In the genomic region with DNA sequence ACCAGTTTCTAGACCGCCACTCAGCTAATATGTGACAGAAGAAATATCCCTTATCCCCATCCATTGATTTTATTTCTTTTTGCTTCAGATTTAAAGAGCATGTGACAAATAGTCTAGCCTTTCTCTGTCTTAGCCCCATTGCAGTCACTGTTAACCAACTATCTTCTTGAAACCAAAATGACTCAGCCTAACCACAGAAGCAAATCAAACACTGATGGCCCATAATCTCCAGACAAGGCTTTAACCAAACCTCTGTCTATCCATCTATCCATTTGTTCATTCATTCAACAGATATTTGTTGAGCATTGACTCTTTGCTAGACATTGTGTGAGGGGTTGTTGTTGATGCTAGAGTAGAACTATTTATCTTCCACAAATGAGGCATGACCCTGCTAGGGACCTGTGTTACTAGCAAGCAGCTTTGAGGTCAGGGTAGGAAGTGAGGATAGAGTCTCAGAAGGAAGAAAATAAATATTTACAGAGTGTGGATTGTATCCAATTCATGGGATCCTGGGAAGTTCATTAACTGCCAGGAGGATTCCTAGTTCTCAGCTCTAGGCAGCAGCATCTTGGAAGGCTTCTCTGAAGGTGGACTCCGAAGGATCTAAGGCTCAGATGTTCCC, we compare ENCODE assay signal across 9 cellular contexts. TPM values are rescaled to one million over a fixed set of nuclear protein-coding genes. Genes with fewer than 3 reads are reported as not detected.
A peak's percentile ranks its signal among the peaks of the same experiment; 100 is the strongest.
DNase-seq lines count a peak whose midpoint lies in the region; ATAC-seq and TF ChIP-seq lines count a peak whose summit lies in the region.
"Had no signal": no experiment of that assay in that cellular context is flagged by ENCODE, and none has a peak within 500 bp of the region (broad histone marks: within the 10 kb centered on the region; RNA-seq: fewer than 3 reads in every experiment).

No MANE protein-coding gene starts in this region.

- TF ChIP-seq CTCF in SK-N-SH (IDR thresholded peaks at IDR 0.05) (no peak), psoas muscle (IDR thresholded peaks at IDR 0.05) (no peak), stomach (IDR thresholded peaks at IDR 0.05) (no peak)

- H3K9ac ChIP-seq in SK-N-SH: no peak overlapping the region

- H3K9me3 Mint-ChIP-seq in activated T-cell treated with anti-CD3 and anti-CD28 coated beads, Interleukin-2, amount 50 U/mL, for 4 hours: no peaks in the 10 kb centered on the region
- H3K9me3 Mint-ChIP-seq in stimulated activated memory B cell treated with anti-CD40 and anti-IgM and Interleukin-4, amounts not matched to agents 10 μg/mL and 1 μg/mL and 100 μg/mL, for 72 hours: no peaks in the 10 kb centered on the region

- WGBS in SK-N-SH (ENCODE audit: low lambda C conversion rate): 73% methylated on average over 2 of the region's 2 CpGs
- 77 to 94% (median 90%) methylated on average over 2 of the region's 2 CpGs for WGBS in psoas muscle, 3 donors
- WGBS in stomach, 5 donors: 74 to 91% (median 84%) methylated on average over 2 of the region's 2 CpGs

- no peak overlapping the region for H3K4me3 ChIP-seq in SK-N-SH (ENCODE audit: low read depth in 2 of 2, low read length in 1 of 2)
- no peak overlapping the region for H3K4me3 ChIP-seq in psoas muscle
- no peak overlapping the region for H3K4me3 ChIP-seq in stomach
- H3K4me3 ChIP-seq: SK-N-MC had no signal

- H4K20me1 ChIP-seq in SK-N-SH (ENCODE audit: insufficient read depth): no peaks in the 10 kb centered on the region

- H3K27ac ChIP-seq in SK-N-SH (ENCODE audit: low read depth in 2 of 2, low read length in 1 of 2) (peak overlapping the region in 1 of 2 experiments; percentile 62; a peak in 3 of 4 replicates), psoas muscle (no peak overlapping the region), stomach (no peak overlapping the region)
- H3K27ac ChIP-seq: SK-N-MC had no signal

- TF ChIP-seq POLR2A in stomach (IDR thresholded peaks at IDR 0.05): no peak

- no peak for DNase-seq in activated T-cell treated with anti-CD3 and anti-CD28 coated beads, Interleukin-2, amount 50 U/mL, for 4 hours
- no peak for DNase-seq in activated T-cell treated with anti-CD3 and anti-CD28 coated beads, Interleukin-2, amount 50 U/mL, for 1 hour
- DNase-seq in SK-N-SH (no peak), psoas muscle (no peak), stomach (no peak), sciatic nerve (ENCODE audit: low spot score) (no peak)

- no peaks in the 10 kb centered on the region for H3K27me3 Mint-ChIP-seq in activated T-cell treated with anti-CD3 and anti-CD28 coated beads, Interleukin-2, amount 50 U/mL, for 4 hours (ENCODE audit: low read depth)
- H3K27me3 Mint-ChIP-seq in stimulated activated memory B cell treated with anti-CD40 and anti-IgM and Interleukin-4, amounts not matched to agents 10 μg/mL and 1 μg/mL and 100 μg/mL, for 72 hours: no peaks in the 10 kb centered on the region

- H3K36me3 ChIP-seq in SK-N-SH (replicated peaks in 1 of 2; ENCODE audit: control insufficient read depth in 1 of 2, insufficient read depth in 2 of 2, low read length in 1 of 2): no peaks in the 10 kb centered on the region
- H3K36me3 ChIP-seq in psoas muscle (ENCODE audit: insufficient read depth in 1 of 2, low read depth in 1 of 2): peaks cover 0 to 12% of the 10 kb centered on the region in 2 donors
- H3K36me3 ChIP-seq in stomach: peaks cover 0 to 33% (median 20%) of the 10 kb centered on the region in 4 donors

- intact Hi-C loops in psoas muscle (cut with DNase I): no loop called here
- intact Hi-C loops in stomach (cut with DNase I; ENCODE audit: low total_unique reads): no loop called here
- intact Hi-C loops in sciatic nerve (cut with DNase I): no loop called here

- peak overlapping the region; percentile 11 for H3K4me3 Mint-ChIP-seq in activated T-cell treated with anti-CD3 and anti-CD28 coated beads, Interleukin-2, amount 50 U/mL, for 4 hours
- H3K4me3 Mint-ChIP-seq in stimulated activated memory B cell treated with anti-CD40 and anti-IgM and Interleukin-4, amounts not matched to agents 10 μg/mL and 1 μg/mL and 100 μg/mL, for 72 hours: no peak overlapping the region

- CTCF ChIA-PET in SK-N-SH (lab: Yijun Ruan, JAX): no interaction called here

- H3K36me3 Mint-ChIP-seq in activated T-cell treated with anti-CD3 and anti-CD28 coated beads, Interleukin-2, amount 50 U/mL, for 4 hours (ENCODE audit: insufficient read depth): peaks cover 14% of the 10 kb centered on the region
- H3K36me3 Mint-ChIP-seq in stimulated activated memory B cell treated with anti-CD40 and anti-IgM and Interleukin-4, amounts not matched to agents 10 μg/mL and 1 μg/mL and 100 μg/mL, for 72 hours: peaks cover 31% of the 10 kb centered on the region

- peaks cover 17% of the 10 kb centered on the region for H3F3A ChIP-seq in SK-N-SH (replicated peaks; ENCODE audit: insufficient read depth)

- H3K9me3 ChIP-seq in SK-N-SH (no peaks in the 10 kb centered on the region), psoas muscle (peaks cover 5% of the 10 kb centered on the region), stomach (peaks cover 0 to 15% (median 7%) of the 10 kb centered on the region in 4 donors)

- H3K27ac Mint-ChIP-seq in stimulated activated memory B cell treated with anti-CD40 and anti-IgM and Interleukin-4, amounts not matched to agents 10 μg/mL and 1 μg/mL and 100 μg/mL, for 72 hours: peak overlapping the region; percentile 54

- peak; percentile 71 to 89 for ATAC-seq in activated T-cell treated with anti-CD3 and anti-CD28 coated beads, Interleukin-2, amount 50 U/mL, for 4 hours
- peak; percentile 96 for ATAC-seq in HG02885 (IDR thresholded peaks at IDR 0.05; ENCODE audit: poor library complexity, unreplicated experiment)
- ATAC-seq in stimulated activated memory B cell treated with anti-CD40 and anti-IgM and Interleukin-4, amounts not matched to agents 10 μg/mL and 1 μg/mL and 100 μg/mL, for 72 hours: peak; percentile 59
- no peak for ATAC-seq in psoas muscle
- ATAC-seq in sciatic nerve: no peak

- no peak overlapping the region for H2AFZ ChIP-seq in SK-N-SH (ENCODE audit: low read depth)

- POLR2A ChIA-PET in SK-N-SH (lab: Yijun Ruan, JAX): no interaction called here

- TF ChIP-seq EP300 in SK-N-SH (IDR thresholded peaks at IDR 0.05; ENCODE audit: borderline replicate concordance in 1 of 2, low read depth in 1 of 2, low read length in 1 of 2) (no peak), stomach (IDR thresholded peaks at IDR 0.05) (no peak)

- no peaks in the 10 kb centered on the region for H3K27me3 ChIP-seq in SK-N-SH (ENCODE audit: insufficient read depth)
- H3K27me3 ChIP-seq in psoas muscle (ENCODE audit: insufficient read depth in 3 of 3, low read length in 2 of 3): no peaks in the 10 kb centered on the region
- H3K27me3 ChIP-seq in stomach: no peaks in the 10 kb centered on the region

- no peaks in the 10 kb centered on the region for H3K4me1 ChIP-seq in SK-N-SH (ENCODE audit: control insufficient read depth in 1 of 2, insufficient read depth in 2 of 2, low read depth in 1 of 2, low read length in 1 of 2)
- no peaks in the 10 kb centered on the region for H3K4me1 ChIP-seq in psoas muscle
- H3K4me1 ChIP-seq in stomach: no peaks in the 10 kb centered on the region

- TF ChIP-seq RAD21 in SK-N-SH (IDR thresholded peaks at IDR 0.05; ENCODE audit: low read length): no peak

- H3K9me2 ChIP-seq in SK-N-SH: no peaks in the 10 kb centered on the region

- peak overlapping the region; percentile 29; the same call in 1 of the 2 replicates for H3K4me2 ChIP-seq in SK-N-SH

- H3K4me1 Mint-ChIP-seq in activated T-cell treated with anti-CD3 and anti-CD28 coated beads, Interleukin-2, amount 50 U/mL, for 4 hours (ENCODE audit: low read depth): peaks cover 10% of the 10 kb centered on the region
- H3K4me1 Mint-ChIP-seq in stimulated activated memory B cell treated with anti-CD40 and anti-IgM and Interleukin-4, amounts not matched to agents 10 μg/mL and 1 μg/mL and 100 μg/mL, for 72 hours: no peaks in the 10 kb centered on the region

- H3K79me2 ChIP-seq in SK-N-SH (ENCODE audit: insufficient read depth): no peaks in the 10 kb centered on the region

RNA-seq across cellular contexts. Expression of a gene that starts 22.5 kb away (rescaled TPM):
- total RNA-seq in activated T-cell treated with anti-CD3 and anti-CD28 coated beads, Interleukin-2, amount 50 U/mL, for 4 hours: 10 to 100 TPM; 25.3 to 28.7 (median 26.5) TPM
- 32.5 and 44.9 TPM in 2 replicates for polyA plus RNA-seq in SK-N-SH (2012; rRNA removed)
- 56.7 and 75.5 TPM in 2 replicates for polyA plus RNA-seq in SK-N-SH (2012; cell fraction: cytosol; rRNA removed)
- 10.4 and 21.6 TPM in 2 replicates for polyA plus RNA-seq in SK-N-SH (2012; cell fraction: nucleus; rRNA removed)
- 100 to 1,000 TPM in 1 of 4 donors, 10 to 100 TPM in 3; 43.7 to 101 (median 67.4) TPM for total RNA-seq in psoas muscle
- polyA plus RNA-seq in psoas muscle: 10 to 100 TPM; 49.1 to 83.3 (median 52.1) TPM
- total RNA-seq in stomach: 10 to 100 TPM in 4 of 5 donors, 1 to 10 TPM in 1; 5.5 to 98.4 (median 15.2) TPM
- polyA plus RNA-seq in stomach: 10 to 100 TPM; 31.6 to 53.5 (median 46.1) TPM
- 57.9 TPM for total RNA-seq in sciatic nerve

RNA-seq across cellular contexts. Expression of a gene that starts 22.8 kb away (rescaled TPM):
- total RNA-seq in activated T-cell treated with anti-CD3 and anti-CD28 coated beads, Interleukin-2, amount 50 U/mL, for 4 hours: 10 to 100 TPM; 49.6 to 70.8 (median 62.4) TPM
- polyA plus RNA-seq in SK-N-SH (2012; rRNA removed): 20.4 and 29.5 TPM in 2 replicates
- 20.5 and 21.6 TPM in 2 replicates for polyA plus RNA-seq in SK-N-SH (2012; cell fraction: cytosol; rRNA removed)
- polyA plus RNA-seq in SK-N-SH (2012; cell fraction: nucleus; rRNA removed): 25.4 and 52.5 TPM in 2 replicates
- total RNA-seq in psoas muscle: 10 to 100 TPM in 3 of 4 donors, 1 to 10 TPM in 1; 5.4 to 15.7 (median 11.3) TPM
- polyA plus RNA-seq in psoas muscle: 10 to 100 TPM; 14.4 to 48.5 (median 24.7) TPM
- total RNA-seq in stomach: 10 to 100 TPM in 2 of 5 donors, 1 to 10 TPM in 2, not detected in 1; 6.4 to 19.6 (median 12.7) TPM
- polyA plus RNA-seq in stomach: 10 to 100 TPM in 2 of 3 donors, 1 to 10 TPM in 1; 8.1 to 25.6 (median 18.6) TPM
- 19.9 TPM for total RNA-seq in sciatic nerve

RNA-seq across cellular contexts. Expression of a gene that starts 39.8 kb away (rescaled TPM):
- total RNA-seq in activated T-cell treated with anti-CD3 and anti-CD28 coated beads, Interleukin-2, amount 50 U/mL, for 4 hours: 100 to 1,000 TPM; 451 to 525 (median 514) TPM
- 3,417 and 5,140 TPM in 2 replicates for polyA plus RNA-seq in SK-N-SH (2012; rRNA removed)
- 7,024 and 8,541 TPM in 2 replicates for polyA plus RNA-seq in SK-N-SH (2012; cell fraction: cytosol; rRNA removed)
- polyA plus RNA-seq in SK-N-SH (2012; cell fraction: nucleus; rRNA removed): 893 and 1,047 TPM in 2 replicates
- 100 to 1,000 TPM; 102 to 181 (median 132) TPM for total RNA-seq in psoas muscle
- 1,000 to 10,000 TPM in 2 of 3 donors, 100 to 1,000 TPM in 1; 848 to 1,450 (median 1,427) TPM for polyA plus RNA-seq in psoas muscle
- total RNA-seq in stomach: 1,000 to 10,000 TPM in 2 of 5 donors, 100 to 1,000 TPM in 3; 555 to 1,097 (median 872) TPM
- polyA plus RNA-seq in stomach: 1,000 to 10,000 TPM; 2,307 to 3,486 (median 2,694) TPM
- 172 TPM for total RNA-seq in sciatic nerve

RNA-seq across cellular contexts. Expression of a gene that starts 44.6 kb away (rescaled TPM):
- total RNA-seq in activated T-cell treated with anti-CD3 and anti-CD28 coated beads, Interleukin-2, amount 50 U/mL, for 4 hours: 1 to 10 TPM in 2 of 3 donors, under 1 TPM in 1; 0.61 to 3.4 (median 2.3) TPM
- not detected in 2 replicates for polyA plus RNA-seq in SK-N-SH (2012; rRNA removed)
- not detected in 2 replicates for polyA plus RNA-seq in SK-N-SH (2012; cell fraction: cytosol; rRNA removed)
- polyA plus RNA-seq in SK-N-SH (2012; cell fraction: nucleus; rRNA removed): not detected in 2 replicates
- total RNA-seq in psoas muscle: 1 to 10 TPM in 3 of 4 donors, under 1 TPM in 1; 0.81 to 2.0 (median 1.3) TPM
- under 1 TPM; 0.27 to 0.47 (median 0.37) TPM for polyA plus RNA-seq in psoas muscle
- 1 to 10 TPM in 3 of 5 donors, not detected in 2; 1.3 to 8.7 (median 2.4) TPM for total RNA-seq in stomach
- polyA plus RNA-seq in stomach: 1 to 10 TPM; 2.6 to 4.9 (median 3.2) TPM
- 9.7 TPM for total RNA-seq in sciatic nerve

RNA-seq across cellular contexts. Expression of a gene that starts 54.7 kb away (rescaled TPM):
- 1 to 10 TPM; 2.7 to 4.6 (median 3.6) TPM for total RNA-seq in activated T-cell treated with anti-CD3 and anti-CD28 coated beads, Interleukin-2, amount 50 U/mL, for 4 hours
- polyA plus RNA-seq in SK-N-SH (2012; rRNA removed) (3.7 and 3.8 TPM in 2 replicates), psoas muscle (1 to 10 TPM; 3.1 to 4.4 (median 4.2) TPM), stomach (1 to 10 TPM; 4.3 to 8.7 (median 4.5) TPM)
- polyA plus RNA-seq in SK-N-SH (2012; cell fraction: cytosol; rRNA removed): 2.4 and 2.7 TPM in 2 replicates
- polyA plus RNA-seq in SK-N-SH (2012; cell fraction: nucleus; rRNA removed): 11.3 and 17.8 TPM in 2 replicates
- total RNA-seq in psoas muscle (10 to 100 TPM in 1 of 4 donors, 1 to 10 TPM in 3; 4.4 to 11.6 (median 5.6) TPM), stomach (10 to 100 TPM in 2 of 5 donors, 1 to 10 TPM in 3; 3.1 to 35.3 (median 4.7) TPM), sciatic nerve (34.1 TPM)

Comparison
In these comparisons a context has a peak if more than half of its experiments do, and no peak if none do; other contexts are left out.
1. ATAC-seq: peak in activated T-cell treated with anti-CD3 and anti-CD28 coated beads, Interleukin-2, amount 50 U/mL, for 4 hours (2 of 2), HG02885 (single experiment) and stimulated activated memory B cell treated with anti-CD40 and anti-IgM and Interleukin-4, amounts not matched to agents 10 μg/mL and 1 μg/mL and 100 μg/mL, for 72 hours (single experiment); none in psoas muscle (0 of 4) and sciatic nerve (single experiment).